Comparison of ENCODE assay signal across 9 cellular contexts in genomic region chr16:51556694-51557327, GRCh38.
DNase-seq lines count a peak whose midpoint lies in the region; ATAC-seq and TF ChIP-seq lines count a peak whose summit lies in the region.
"Had no signal": no experiment of that assay in that cellular context is flagged by ENCODE, and none has a peak within 500 bp of the region (broad histone marks: within the 10 kb centered on the region; RNA-seq: fewer than 3 reads in every experiment).

No MANE protein-coding gene starts in this region.

- H3K4me3 ChIP-seq in RWPE2 (ENCODE audit: severe bottlenecking) (no peak overlapping the region), retinal pigment epithelial cell (ENCODE audit: low read length) (no peak overlapping the region)

- H3K4me1 ChIP-seq in RWPE2 (ENCODE audit: insufficient read depth, poor library complexity, severe bottlenecking), result peaks cover 26% of the 10 kb centered on the region

- no peak overlapping the region for H3K27ac Mint-ChIP-seq in stimulated activated naive CD8-positive, alpha-beta T cell treated with anti-CD3 and anti-CD28 coated beads, Interleukin-15, amount 100 ng/mL, for 72 hours
- H3K27ac Mint-ChIP-seq: activated T-cell treated with anti-CD3 and anti-CD28 coated beads, Interleukin-2, amount 50 U/mL, for 72 hours had no signal

- no peaks in the 10 kb centered on the region for H3K27me3 Mint-ChIP-seq in stimulated activated naive CD8-positive, alpha-beta T cell treated with anti-CD3 and anti-CD28 coated beads, Interleukin-15, amount 100 ng/mL, for 72 hours

- H3K27ac ChIP-seq in RWPE2 (ENCODE audit: poor library complexity, severe bottlenecking), result peak overlapping the region; percentile 44

- ATAC-seq in RWPE2 (ENCODE audit: low read depth) (peak; percentile 90), esophagus mucosa (peak; percentile 60), GM21737 (IDR thresholded peaks at IDR 0.05; ENCODE audit: unreplicated experiment) (no peak), GM21381 (IDR thresholded peaks at IDR 0.05; ENCODE audit: unreplicated experiment) (no peak)
- no peak for ATAC-seq in stimulated activated naive CD8-positive, alpha-beta T cell treated with anti-CD3 and anti-CD28 coated beads, Interleukin-15, amount 100 ng/mL, for 72 hours
- ATAC-seq: activated T-cell treated with anti-CD3 and anti-CD28 coated beads, Interleukin-2, amount 50 U/mL, for 72 hours had no signal

- no peaks in the 10 kb centered on the region for H3K4me1 Mint-ChIP-seq in stimulated activated naive CD8-positive, alpha-beta T cell treated with anti-CD3 and anti-CD28 coated beads, Interleukin-15, amount 100 ng/mL, for 72 hours

- no peak overlapping the region for H3K4me3 Mint-ChIP-seq in stimulated activated naive CD8-positive, alpha-beta T cell treated with anti-CD3 and anti-CD28 coated beads, Interleukin-15, amount 100 ng/mL, for 72 hours
- H3K4me3 Mint-ChIP-seq: activated T-cell treated with anti-CD3 and anti-CD28 coated beads, Interleukin-2, amount 50 U/mL, for 72 hours had no signal

- no peaks in the 10 kb centered on the region for H3K27me3 ChIP-seq in RWPE2 (ENCODE audit: insufficient read depth, poor library complexity, severe bottlenecking)

- H3K9me3 ChIP-seq in RWPE2 (ENCODE audit: severe bottlenecking), result no peaks in the 10 kb centered on the region

- TF ChIP-seq CTCF in RWPE2 (IDR thresholded peaks at IDR 0.05; ENCODE audit: poor library complexity, severe bottlenecking) (no peak), retinal pigment epithelial cell (conservative IDR thresholded peaks at IDR 0.05; ENCODE audit: low read depth, low read length) (no peak)

- DNase-seq in ELR (ENCODE audit: low read depth) (peak; percentile 89), RWPE2 (ENCODE audit: low spot score) (peak; percentile 72), retinal pigment epithelial cell (ENCODE audit: low read depth) (peak; percentile 66), NCI-H1105 (lab: John Stamatoyannopoulos, UW) (no peak)
- no peak for DNase-seq in stimulated activated naive CD8-positive, alpha-beta T cell treated with anti-CD3 and anti-CD28 coated beads, Interleukin-15, amount 100 ng/mL, for 72 hours
- DNase-seq: activated T-cell treated with anti-CD3 and anti-CD28 coated beads, Interleukin-2, amount 50 U/mL, for 72 hours had no signal

- peaks cover 9 to 13% of the 10 kb centered on the region in 2 donors for H3K9me3 Mint-ChIP-seq in stimulated activated naive CD8-positive, alpha-beta T cell treated with anti-CD3 and anti-CD28 coated beads, Interleukin-15, amount 100 ng/mL, for 72 hours

- no peaks in the 10 kb centered on the region for H3K36me3 ChIP-seq in RWPE2 (ENCODE audit: low read depth)

Comparison
In these comparisons a context has a peak if more than half of its experiments do, and no peak if none do; other contexts are left out.
1. DNase-seq: peak in ELR (single experiment), RWPE2 (single experiment) and retinal pigment epithelial cell (single experiment); none in NCI-H1105 (single experiment) and stimulated activated naive CD8-positive, alpha-beta T cell treated with anti-CD3 and anti-CD28 coated beads, Interleukin-15, amount 100 ng/mL, for 72 hours (0 of 2).
2. ATAC-seq: peak in RWPE2 (single experiment) and esophagus mucosa (single experiment); none in GM21737 (single experiment), GM21381 (single experiment) and stimulated activated naive CD8-positive, alpha-beta T cell treated with anti-CD3 and anti-CD28 coated beads, Interleukin-15, amount 100 ng/mL, for 72 hours (single experiment).